ENCODE assay signal across 14 cellular contexts in genomic region chr7:135843214-135843613, GRCh38.
A peak's percentile ranks its signal among the peaks of the same experiment; 100 is the strongest.
DNase-seq lines count a peak whose midpoint lies in the region; ATAC-seq lines count a peak whose summit lies in the region.
"Had no signal": no experiment of that assay in that cellular context is flagged by ENCODE, and none has a peak within 500 bp of the region (broad histone marks: within the 10 kb centered on the region; RNA-seq: fewer than 3 reads in every experiment).

No MANE protein-coding gene starts in this region.

- no peaks in the 10 kb centered on the region for H3K27me3 ChIP-seq in MG63
- H3K27me3 ChIP-seq: testis had no signal

- no peaks in the 10 kb centered on the region for H3K36me3 ChIP-seq in MG63

- DNase-seq in OCI-M1 (lab: John Stamatoyannopoulos, UW) (peak; percentile 27), DMS114 treated with DMSO at 0.1 percent for 48 hours (lab: John Stamatoyannopoulos, UW; ENCODE audit: unreplicated experiment) (no peak), hepatic stellate cell (ENCODE audit: low spot score) (no peak), DMS153 treated with DMSO at 0.1 percent for 48 hours (lab: John Stamatoyannopoulos, UW; ENCODE audit: unreplicated experiment) (no peak), MG63 (no peak)
- DNase-seq: COR-L47, foreskin melanocyte, mucosa of descending colon, NCI-H1436 treated with DMSO at 0.1 percent for 48 hours, SHP77 treated with DMSO at 0.1 percent for 48 hours, testis had no signal

- H3K4me3 ChIP-seq in MG63 = no peak overlapping the region
- H3K4me3 ChIP-seq: mucosa of descending colon, testis had no signal

- H3K9me3 ChIP-seq in MG63 = no peaks in the 10 kb centered on the region
- H3K9me3 ChIP-seq: mucosa of descending colon, testis had no signal

- ATAC-seq in GM18519 (IDR thresholded peaks at IDR 0.05; ENCODE audit: low FRiP score, unreplicated experiment) (peak; percentile 91), GM21390 (IDR thresholded peaks at IDR 0.05; ENCODE audit: unreplicated experiment) (peak; percentile 97), HG03066 (IDR thresholded peaks at IDR 0.05; ENCODE audit: low read depth, unreplicated experiment) (peak; percentile 81)
- ATAC-seq: mucosa of descending colon had no signal
